11 cellular contexts compared by ENCODE assay signal in the genomic region with DNA sequence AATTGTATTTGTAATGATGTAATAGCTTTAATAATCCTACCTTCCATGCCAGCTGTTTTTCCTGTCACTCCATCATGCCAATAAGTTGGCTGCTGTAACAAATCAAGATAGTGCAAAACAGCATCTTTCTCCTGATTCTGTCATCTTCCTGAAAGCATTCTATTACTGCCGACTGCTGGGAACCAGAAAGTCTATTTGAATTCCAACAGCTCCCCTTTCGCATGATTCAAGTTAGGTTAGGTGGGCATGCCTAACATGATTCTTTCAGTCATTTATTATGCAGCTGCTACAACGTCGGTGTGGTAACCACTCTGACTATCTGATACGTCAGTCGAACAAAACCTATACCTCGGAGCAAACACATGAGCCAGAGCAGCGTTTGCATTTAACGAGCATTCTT.
DNase-seq lines count a peak whose midpoint lies in the region; ATAC-seq, FAIRE-seq and TF ChIP-seq lines count a peak whose summit lies in the region.
"Had no signal": no experiment of that assay in that cellular context is flagged by ENCODE, and none has a peak within 500 bp of the region (broad histone marks: within the 10 kb centered on the region; RNA-seq: fewer than 3 reads in every experiment).

No MANE protein-coding gene starts in this region.

- H3K27me3 ChIP-seq in left ventricle myocardium inferior (ENCODE audit: low read depth) (no peaks in the 10 kb centered on the region), mammary epithelial cell (ENCODE audit: insufficient read depth, low read length) (no peaks in the 10 kb centered on the region), transverse colon (no peaks in the 10 kb centered on the region)

- H3K27ac ChIP-seq in left ventricle myocardium inferior (replicated peaks) (no peak overlapping the region), mammary epithelial cell (ENCODE audit: insufficient read depth, low read depth, low read length) (no peak overlapping the region), transverse colon (no peak overlapping the region)

- no peaks in the 10 kb centered on the region for H4K20me1 ChIP-seq in mammary epithelial cell (ENCODE audit: insufficient read depth, low read length)

- ATAC-seq in left cardiac atrium, result no peak
- no peak for ATAC-seq in GM21526 (IDR thresholded peaks at IDR 0.05; ENCODE audit: low FRiP score, unreplicated experiment)
- ATAC-seq: stimulated activated naive B cell treated with anti-CD40 and anti-IgM and Interleukin-4, amounts not matched to agents 10 μg/mL and 1 μg/mL and 100 μg/mL, for 72 hours had no signal

- no peak for FAIRE-seq in RCC 7860 (lab: Jason Lieb, UNC)

- BruUV-seq in mammary epithelial cell (replicated peaks; lab: Mats Ljungman, UMichigan), result no TSS peak

- TF ChIP-seq CTCF in left ventricle myocardium inferior (IDR thresholded peaks at IDR 0.05; ENCODE audit: borderline replicate concordance), result no peak
- TF ChIP-seq CTCF in mammary epithelial cell (conservative IDR thresholded peaks at IDR 0.05 in 1 of 2, IDR thresholded peaks at IDR 0.05 in 1 of 2; ENCODE audit: extremely low read depth in 1 of 2, insufficient read depth in 1 of 2, low read depth in 1 of 2, low read length in 2 of 2), result no peak
- TF ChIP-seq CTCF in transverse colon (IDR thresholded peaks at IDR 0.05), result no peak

- H3K4me1 ChIP-seq in left ventricle myocardium inferior, result no peaks in the 10 kb centered on the region
- peaks cover 4% of the 10 kb centered on the region for H3K4me1 ChIP-seq in mammary epithelial cell (ENCODE audit: insufficient read depth, low read length)
- no peaks in the 10 kb centered on the region for H3K4me1 ChIP-seq in transverse colon

- H2AFZ ChIP-seq in mammary epithelial cell (ENCODE audit: low read depth, low read length), result peak overlapping the region; percentile 73

- dilution Hi-C loops in mammary epithelial cell (cut with HindIII; ENCODE audit: low sequenced_read_pairs), result no loop called here

- no peaks in the 10 kb centered on the region for H3K36me3 ChIP-seq in left ventricle myocardium inferior
- no peaks in the 10 kb centered on the region for H3K36me3 ChIP-seq in mammary epithelial cell (ENCODE audit: insufficient read depth, low read length)
- H3K36me3 ChIP-seq in transverse colon, result no peaks in the 10 kb centered on the region

- H3K9ac ChIP-seq in mammary epithelial cell (ENCODE audit: insufficient read depth, low read length), result no peak overlapping the region

- peak overlapping the region; percentile 47 for H3K4me3 ChIP-seq in left ventricle myocardium inferior
- H3K4me3 ChIP-seq in mammary epithelial cell (replicated peaks in 1 of 3; ENCODE audit: insufficient read depth in 1 of 3, low read depth in 2 of 3, low read length in 3 of 3), result peak overlapping the region in 2 of 3 experiments; percentile 17 to 24
- peak overlapping the region in 2 of 4 donors; percentile 13 to 21 for H3K4me3 ChIP-seq in transverse colon

- DNase-seq in left ventricle myocardium inferior (no peak), left cardiac atrium (no peak), mammary epithelial cell (peak; percentile 43), myocyte (ENCODE audit: low read depth) (peak; percentile 51), transverse colon (no peak), NCI-H2227 (lab: John Stamatoyannopoulos, UW; ENCODE audit: unreplicated experiment) (no peak), RCC 7860 (ENCODE audit: low spot score) (no peak)
- DNase-seq: GF-D8; Kasumi-1; stimulated activated naive B cell treated with anti-CD40 and anti-IgM and Interleukin-4, amounts not matched to agents 10 μg/mL and 1 μg/mL and 100 μg/mL, for 72 hours had no signal

- H3K79me2 ChIP-seq in mammary epithelial cell (ENCODE audit: insufficient read depth, low read length), result no peaks in the 10 kb centered on the region

- no peak for TF ChIP-seq POLR2A in transverse colon (IDR thresholded peaks at IDR 0.05)

- CTCF ChIA-PET in mammary epithelial cell (lab: Charles Lee; ENCODE audit: low non-redundant PET), result interaction anchor here (0.6 kb wide), 1 partner anchor 79 kb away, joined by 3 read pairs; no protein-coding TSS in a partner anchor

- 28% methylated on average over 9 of the region's 9 CpGs for WGBS in mammary epithelial cell (ENCODE audit: low coverage, missing lambda C conversion rate)
- WGBS in transverse colon (ENCODE audit: low coverage in 1 of 2), 2 donors, result 25 to 40% methylated on average over 4 to 9 of the region's 9 CpGs

- H3K4me2 ChIP-seq in mammary epithelial cell (ENCODE audit: insufficient read depth, low read depth, low read length), result peak overlapping the region; percentile 74

- in situ Hi-C loops in mammary epithelial cell (cut with MboI; ENCODE audit: low sequenced_read_pairs in 2 of 2), result loop anchor here in 1 of 2 donors (25.0 kb wide), 1 partner anchor 552 kb away; no protein-coding TSS in a partner anchor
- in situ Hi-C loops in transverse colon (cut with MboI; ENCODE audit: low pct_ligation_motif_present in 1 of 4, low pct_unique_long_range_greater_than_20kb in 1 of 4, low sequenced_read_pairs in 3 of 4), result no loop called here

- H3K9me3 ChIP-seq in left ventricle myocardium inferior (replicated peaks) (no peaks in the 10 kb centered on the region), mammary epithelial cell (replicated peaks; ENCODE audit: insufficient read depth, low read length) (no peaks in the 10 kb centered on the region), transverse colon (no peaks in the 10 kb centered on the region)

- TF ChIP-seq EP300 in transverse colon (IDR thresholded peaks at IDR 0.05; ENCODE audit: low read depth), result no peak

- intact Hi-C loops in left ventricle myocardium inferior (cut with micrococcal nuclease), result no loop called here
- intact Hi-C loops in left cardiac atrium (cut with DNase I), result loop anchor here in 1 of 2 donors (10.0 kb wide), 1 partner anchor 204 kb away; no protein-coding TSS in a partner anchor
- intact Hi-C loops in mammary epithelial cell (cut with micrococcal nuclease), result loop anchor here (10.0 kb wide), 2 partner anchors 294 to 324 kb away; no protein-coding TSS in a partner anchor
- intact Hi-C loops in transverse colon (cut with DNase I; ENCODE audit: low total_unique reads), result no loop called here

Comparison
In these comparisons a context has a peak if more than half of its experiments do, and no peak if none do; other contexts are left out.
1. DNase-seq: peak in mammary epithelial cell (single experiment) and myocyte (single experiment); none in left ventricle myocardium inferior (single experiment), left cardiac atrium (single experiment), transverse colon (single experiment), NCI-H2227 (single experiment) and RCC 7860 (single experiment).